Comparison of ENCODE assay signal across 35 cellular contexts in the genomic region with DNA sequence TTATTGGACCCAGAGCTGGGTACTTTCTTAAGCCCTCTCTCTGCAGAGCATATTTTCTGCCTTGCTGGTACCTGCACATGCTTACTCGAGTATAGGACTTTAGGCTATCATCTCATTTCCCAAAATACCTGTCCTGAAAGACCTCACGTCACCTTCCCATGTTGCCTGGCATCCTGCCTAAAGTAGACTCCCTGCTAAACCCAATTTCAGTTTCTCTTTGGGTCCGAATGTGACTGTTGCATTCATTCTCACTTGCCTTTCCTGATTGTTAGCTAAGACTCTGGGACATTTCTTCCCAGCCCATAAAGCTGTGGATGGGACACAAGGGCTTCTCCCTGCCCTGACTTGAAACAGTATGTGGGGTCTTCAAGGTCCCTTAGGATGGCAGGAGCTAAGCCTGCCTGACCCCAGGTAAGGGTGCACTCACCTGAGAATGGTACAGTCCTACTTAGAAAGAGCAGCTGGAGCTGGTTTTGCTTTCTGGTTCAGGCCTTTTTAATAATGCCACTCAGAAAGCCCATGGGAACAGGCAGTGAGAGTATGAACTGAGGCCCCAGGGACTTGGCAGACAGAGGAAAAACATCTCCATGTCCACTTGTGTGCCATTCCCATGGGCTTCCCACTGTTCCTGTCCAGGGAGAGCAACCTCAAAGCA. TPM values are rescaled to one million over a fixed set of nuclear protein-coding genes. Genes with fewer than 3 reads are reported as not detected.
"Had no signal": no experiment of that assay in that cellular context is flagged by ENCODE, and none has a peak within 500 bp of the region (broad histone marks: within the 10 kb centered on the region; RNA-seq: fewer than 3 reads in every experiment).

No MANE protein-coding gene starts in this region.

- H3K4me1 ChIP-seq: ascending aorta, gastroesophageal sphincter, right lobe of liver, uterus had no signal

- H3K36me3 ChIP-seq: ascending aorta, cardiac muscle cell, gastroesophageal sphincter, right lobe of liver, thoracic aorta, uterus had no signal

- H3K9me3 ChIP-seq: ascending aorta, gastroesophageal sphincter, mucosa of descending colon, right lobe of liver, thoracic aorta, uterus had no signal

- H3K27ac ChIP-seq: ascending aorta, cardiac muscle cell, gastroesophageal sphincter, right lobe of liver, thoracic aorta, uterus had no signal

- H3K4me3 ChIP-seq: ascending aorta, cardiac muscle cell, gastroesophageal sphincter, mucosa of descending colon, right lobe of liver, thoracic aorta, uterus had no signal

- DNase-seq: activated CD4-positive, alpha-beta memory T cell treated with anti-CD3 and anti-CD28 coated beads for 36 hours; activated CD4-positive, alpha-beta T cell treated with anti-CD3 and anti-CD28 coated beads, Interleukin-2, amount 10 ng/mL, durations not matched to agents 24 days and 14 days; activated CD4-positive, CD25-positive, alpha-beta regulatory T cell treated with anti-CD3 and anti-CD28 coated beads, Interleukin-2, amount 50 U/mL, for 72 hours; activated CD8-positive, alpha-beta memory T cell treated with anti-CD3 and anti-CD28 coated beads, Interleukin-2, amount 50 U/mL, for 4 hours; activated effector memory CD4-positive, alpha-beta T cell treated with anti-CD3 and anti-CD28 coated beads, Interleukin-2, amount 50 U/mL, for 16 hours; activated naive CD4-positive, alpha-beta T cell treated with anti-CD3 and anti-CD28 coated beads for 36 hours; activated naive CD8-positive, alpha-beta T cell treated with anti-CD3 and anti-CD28 coated beads, Interleukin-2, amount 10 ng/mL, durations not matched to agents 7 days and 5 days; activated T-cell treated with anti-CD3 and anti-CD28 coated beads, Interleukin-2, amount 50 U/mL, for 1 hour; hippocampal formation; left cardiac atrium; left ventricle myocardium superior; mucosa of descending colon; right lobe of liver; stimulated activated CD4-positive, alpha-beta T cell treated with anti-CD3 and anti-CD28 coated beads, Interleukin-2, amount 100 ng/mL, for 48 hours; stimulated activated naive CD8-positive, alpha-beta T cell treated with anti-CD3 and anti-CD28 coated beads, Interleukin-15, Interleukin-2, amounts not matched to agents 100 U/mL and 50 U/mL, for 24 hours; uterus had no signal

- H3K27me3 ChIP-seq: ascending aorta, cardiac muscle cell, gastroesophageal sphincter, right lobe of liver, uterus had no signal

RNA-seq across cellular contexts. Expression of gene OR51E2, which starts 12.9 kb away (rescaled TPM):
- total RNA-seq: activated CD4-positive, alpha-beta memory T cell treated with anti-CD3 and anti-CD28 coated beads for 36 hours; activated CD4-positive, alpha-beta T cell treated with anti-CD3 and anti-CD28 coated beads, Interleukin-2, amount 10 ng/mL, durations not matched to agents 24 days and 14 days; activated CD8-positive, alpha-beta memory T cell treated with anti-CD3 and anti-CD28 coated beads for 36 hours; activated naive CD4-positive, alpha-beta T cell treated with anti-CD3 and anti-CD28 coated beads for 36 hours; activated naive CD8-positive, alpha-beta T cell treated with anti-CD3 and anti-CD28 coated beads, Interleukin-2, amount 10 ng/mL, durations not matched to agents 7 days and 5 days; activated T-helper 1 cell treated with anti-CD3 and anti-CD28 coated beads, Interleukin-12 subunit alpha, Interleukin-12 subunit beta, Interleukin-2, Interleukin-4 antibody, amounts not matched to agents 30 ng/mL and 10 ng/mL and 1 ng/mL, durations not matched to agents 14 hours and 24 hours and 36 hours; cardiac muscle cell; endothelial cell of umbilical vein; fibroblast of lung; left ventricle myocardium superior; lung microvascular endothelial cell; mesenteric fat pad; myocyte; natural killer cell treated with Interleukin-12 subunit alpha and Interleukin-12 subunit beta and Interleukin-15 and Interleukin-18, amount 100 ng/mL, for 72 hours; osteoblast; right lobe of liver; thoracic aorta had no signal
- polyA plus RNA-seq: cardiac muscle cell, endothelial cell of umbilical vein had no signal

RNA-seq across cellular contexts. Expression of gene MMP26, which starts 19.8 kb away (rescaled TPM):
- total RNA-seq: activated CD4-positive, alpha-beta memory T cell treated with anti-CD3 and anti-CD28 coated beads for 36 hours; activated CD4-positive, alpha-beta T cell treated with anti-CD3 and anti-CD28 coated beads, Interleukin-2, amount 10 ng/mL, durations not matched to agents 24 days and 14 days; activated CD8-positive, alpha-beta memory T cell treated with anti-CD3 and anti-CD28 coated beads for 36 hours; activated naive CD4-positive, alpha-beta T cell treated with anti-CD3 and anti-CD28 coated beads for 36 hours; activated naive CD8-positive, alpha-beta T cell treated with anti-CD3 and anti-CD28 coated beads, Interleukin-2, amount 10 ng/mL, durations not matched to agents 7 days and 5 days; activated T-helper 1 cell treated with anti-CD3 and anti-CD28 coated beads, Interleukin-12 subunit alpha, Interleukin-12 subunit beta, Interleukin-2, Interleukin-4 antibody, amounts not matched to agents 30 ng/mL and 10 ng/mL and 1 ng/mL, durations not matched to agents 14 hours and 24 hours and 36 hours; ascending aorta; cardiac muscle cell; cerebellum; endothelial cell of umbilical vein; fibroblast of lung; fibroblast of villous mesenchyme; gastroesophageal sphincter; left cardiac atrium; left ventricle myocardium superior; lung microvascular endothelial cell; mesenteric fat pad; mucosa of descending colon; myocyte; natural killer cell treated with Interleukin-12 subunit alpha and Interleukin-12 subunit beta and Interleukin-15 and Interleukin-18, amount 100 ng/mL, for 72 hours; osteoblast; posterior vena cava; right lobe of liver; skeletal muscle tissue; thoracic aorta; uterus had no signal
- polyA plus RNA-seq: cardiac muscle cell, endothelial cell of umbilical vein, esophagus, fibroblast of lung, keratinocyte had no signal

RNA-seq across cellular contexts. Expression of gene OR51E1, which starts 41.0 kb away (rescaled TPM):
- total RNA-seq: activated CD4-positive, alpha-beta memory T cell treated with anti-CD3 and anti-CD28 coated beads for 36 hours; activated CD4-positive, alpha-beta T cell treated with anti-CD3 and anti-CD28 coated beads, Interleukin-2, amount 10 ng/mL, durations not matched to agents 24 days and 14 days; activated CD8-positive, alpha-beta memory T cell treated with anti-CD3 and anti-CD28 coated beads for 36 hours; activated naive CD4-positive, alpha-beta T cell treated with anti-CD3 and anti-CD28 coated beads for 36 hours; activated naive CD8-positive, alpha-beta T cell treated with anti-CD3 and anti-CD28 coated beads, Interleukin-2, amount 10 ng/mL, durations not matched to agents 7 days and 5 days; activated T-helper 1 cell treated with anti-CD3 and anti-CD28 coated beads, Interleukin-12 subunit alpha, Interleukin-12 subunit beta, Interleukin-2, Interleukin-4 antibody, amounts not matched to agents 30 ng/mL and 10 ng/mL and 1 ng/mL, durations not matched to agents 14 hours and 24 hours and 36 hours; cardiac muscle cell; endothelial cell of umbilical vein; fibroblast of lung; fibroblast of villous mesenchyme; lung microvascular endothelial cell; myocyte; natural killer cell treated with Interleukin-12 subunit alpha and Interleukin-12 subunit beta and Interleukin-15 and Interleukin-18, amount 100 ng/mL, for 72 hours; osteoblast; right lobe of liver had no signal
- polyA plus RNA-seq: cardiac muscle cell, endothelial cell of umbilical vein, fibroblast of lung, keratinocyte had no signal

RNA-seq across cellular contexts. Expression of gene OR51D1, which starts 47.5 kb away (rescaled TPM):
- total RNA-seq: activated CD4-positive, alpha-beta memory T cell treated with anti-CD3 and anti-CD28 coated beads for 36 hours; activated CD4-positive, alpha-beta T cell treated with anti-CD3 and anti-CD28 coated beads, Interleukin-2, amount 10 ng/mL, durations not matched to agents 24 days and 14 days; activated CD8-positive, alpha-beta memory T cell treated with anti-CD3 and anti-CD28 coated beads for 36 hours; activated naive CD4-positive, alpha-beta T cell treated with anti-CD3 and anti-CD28 coated beads for 36 hours; activated naive CD8-positive, alpha-beta T cell treated with anti-CD3 and anti-CD28 coated beads, Interleukin-2, amount 10 ng/mL, durations not matched to agents 7 days and 5 days; activated T-helper 1 cell treated with anti-CD3 and anti-CD28 coated beads, Interleukin-12 subunit alpha, Interleukin-12 subunit beta, Interleukin-2, Interleukin-4 antibody, amounts not matched to agents 30 ng/mL and 10 ng/mL and 1 ng/mL, durations not matched to agents 14 hours and 24 hours and 36 hours; ascending aorta; cardiac muscle cell; cerebellum; endothelial cell of umbilical vein; fibroblast of lung; fibroblast of villous mesenchyme; gastroesophageal sphincter; left cardiac atrium; left ventricle myocardium superior; lung microvascular endothelial cell; mesenteric fat pad; mucosa of descending colon; myocyte; natural killer cell treated with Interleukin-12 subunit alpha and Interleukin-12 subunit beta and Interleukin-15 and Interleukin-18, amount 100 ng/mL, for 72 hours; osteoblast; posterior vena cava; right lobe of liver; skeletal muscle tissue; thoracic aorta; uterus had no signal
- polyA plus RNA-seq: cardiac muscle cell, endothelial cell of umbilical vein, esophagus, fibroblast of lung, keratinocyte had no signal
